In genomic region chr7:44885394-44886317, GRCh38 we compare ENCODE assay signal across 1 cellular context.
TF ChIP-seq lines count a peak whose summit lies in the region.

TSS of gene PURB (minus strand) at chr7:44885530. CDS start at chr7:44885348, 182 bp downstream.

TF ChIP-seq in GM23338, 12 proteins besides CTCF, POLR2A, EP300 and RAD21 (continued from another document):
- TF ChIP-seq ZNF462 (CRISPR knock-in tag; IDR thresholded peaks at IDR 0.05) (no peak), ETS1 (IDR thresholded peaks at IDR 0.05) (peak; percentile 69; the same call in 1 of the 2 replicates), JUNB (IDR thresholded peaks at IDR 0.05; ENCODE audit: unreplicated experiment) (no peak), NANOG (IDR thresholded peaks at IDR 0.05; ENCODE audit: borderline replicate concordance) (no peak), CREB1 (CRISPR knock-in tag; IDR thresholded peaks at IDR 0.05; ENCODE audit: low read depth) (peak; percentile 99), STAT1 (IDR thresholded peaks at IDR 0.05; ENCODE audit: unreplicated experiment) (no peak), EZH2phosphoT487 (IDR thresholded peaks at IDR 0.05; ENCODE audit: unreplicated experiment) (no peak), POLR2AphosphoS5 (IDR thresholded peaks at IDR 0.05; ENCODE audit: low read depth) (peak; percentile 75), EZH2 (IDR thresholded peaks at IDR 0.05; ENCODE audit: low read depth, unreplicated experiment) (no peak), REST (IDR thresholded peaks at IDR 0.05; ENCODE audit: unreplicated experiment) (no peak)
TF ChIP-seq in GM23338: peak in this region for 3.
